Comparison of ENCODE assay signal across 9 cellular contexts in the genomic region with DNA sequence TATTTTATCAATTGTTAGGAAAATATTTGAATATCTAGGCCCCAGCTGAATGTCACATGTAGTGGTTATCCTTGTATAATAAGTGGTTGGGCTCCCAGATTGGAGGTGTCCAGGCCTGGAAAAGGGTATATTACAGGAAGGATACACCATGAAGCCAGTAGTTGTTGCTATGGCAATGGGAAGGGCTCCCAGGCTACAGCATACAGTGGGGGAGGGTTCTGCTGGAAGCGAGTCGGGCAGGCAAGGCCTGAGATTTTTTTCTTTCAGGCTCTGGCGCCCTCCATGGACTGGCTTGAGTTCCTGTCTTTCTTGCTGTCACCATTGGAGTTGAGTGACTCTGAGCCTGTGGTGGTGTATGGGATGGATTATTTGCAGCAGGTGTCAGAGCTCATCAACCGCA. TPM values are rescaled to one million over a fixed set of nuclear protein-coding genes. Genes with fewer than 3 reads are reported as not detected.
DNase-seq lines count a peak whose midpoint lies in the region; ATAC-seq and TF ChIP-seq lines count a peak whose summit lies in the region.
"Had no signal": no experiment of that assay in that cellular context is flagged by ENCODE, and none has a peak within 500 bp of the region (broad histone marks: within the 10 kb centered on the region; RNA-seq: fewer than 3 reads in every experiment).

No MANE protein-coding gene starts in this region.

- TF ChIP-seq RAD21 in liver (IDR thresholded peaks at IDR 0.05), result peak; percentile 73 to 81

- H3K27me3 ChIP-seq in DND-41 (ENCODE audit: insufficient read depth, low read length, poor library complexity), result no peaks in the 10 kb centered on the region
- no peaks in the 10 kb centered on the region; the same call in 1 of the 2 replicates for H3K27me3 ChIP-seq in KMS-11 (ENCODE audit: insufficient read depth, low read depth)
- no peaks in the 10 kb centered on the region for H3K27me3 ChIP-seq in liver (ENCODE audit: control insufficient read depth in 4 of 4, insufficient read depth in 4 of 4, low read length in 3 of 4)
- H3K27me3 ChIP-seq: ovary had no signal

- H3K9ac ChIP-seq in DND-41 (ENCODE audit: low read depth, low read length) (no peak overlapping the region), KMS-11 (no peak overlapping the region), liver (ENCODE audit: low read depth in 1 of 2, low read length in 2 of 2) (no peak overlapping the region)

- H3K27ac ChIP-seq in DND-41 (ENCODE audit: low read length) (no peak overlapping the region), KMS-11 (no peak overlapping the region), liver (ENCODE audit: low read depth in 1 of 2, low read length in 2 of 2) (no peak overlapping the region)
- H3K27ac ChIP-seq: ovary had no signal

- H3K36me3 ChIP-seq in DND-41 (ENCODE audit: insufficient read depth, low read length), result no peaks in the 10 kb centered on the region
- no peaks in the 10 kb centered on the region for H3K36me3 ChIP-seq in KMS-11 (ENCODE audit: insufficient read depth)
- H3K36me3 ChIP-seq in liver (ENCODE audit: control insufficient read depth in 4 of 4, insufficient read depth in 3 of 4, low read depth in 1 of 4, low read length in 3 of 4), result no peaks in the 10 kb centered on the region
- H3K36me3 ChIP-seq: ovary had no signal

- H3K9me3 ChIP-seq in DND-41 (ENCODE audit: insufficient read depth, low read length, severe bottlenecking), result no peaks in the 10 kb centered on the region
- H3K9me3 ChIP-seq in liver (ENCODE audit: control insufficient read depth in 4 of 4, low read length in 3 of 4), result no peaks in the 10 kb centered on the region
- H3K9me3 ChIP-seq: ovary had no signal

- no peak overlapping the region for H3K4me2 ChIP-seq in DND-41 (ENCODE audit: insufficient read depth, low read length)
- no peak overlapping the region for H3K4me2 ChIP-seq in KMS-11

- TF ChIP-seq CTCF in DND-41 (IDR thresholded peaks at IDR 0.05; ENCODE audit: borderline replicate concordance, extremely low read depth, low read length, poor library complexity, severe bottlenecking) (peak; percentile 48), KMS-11 (conservative IDR thresholded peaks at IDR 0.05; ENCODE audit: low read depth, low read length) (peak; percentile 42; the same call in 1 of the 2 replicates), liver (IDR thresholded peaks at IDR 0.05; ENCODE audit: low read depth, low read length, missing input control) (peak; percentile 42)

- H3K4me3 ChIP-seq in DND-41 (ENCODE audit: low read depth in 1 of 2, low read length in 2 of 2) (no peak overlapping the region), KMS-11 (IDR thresholded peaks at IDR 0.05; ENCODE audit: insufficient read depth, low read depth, low read length) (no peak overlapping the region), liver (ENCODE audit: low read depth in 1 of 3, low read length in 3 of 3) (no peak overlapping the region)
- H3K4me3 ChIP-seq: ovary had no signal

- no peaks in the 10 kb centered on the region for H3K79me2 ChIP-seq in DND-41 (ENCODE audit: insufficient read depth, low read length)
- H3K79me2 ChIP-seq in KMS-11 (ENCODE audit: insufficient read depth, low read depth), result no peaks in the 10 kb centered on the region

- no peak overlapping the region for H2AFZ ChIP-seq in DND-41 (ENCODE audit: low read depth, low read length)
- no peak overlapping the region for H2AFZ ChIP-seq in KMS-11 (ENCODE audit: low read depth)

- DNase-seq in DND-41 (peak; percentile 38), OCI-M1 (lab: John Stamatoyannopoulos, UW) (peak; percentile 57), cerebellar cortex (ENCODE audit: low spot score) (peak; percentile 89)

- H3K4me1 ChIP-seq in DND-41 (ENCODE audit: insufficient read depth, low read length), result no peaks in the 10 kb centered on the region
- no peaks in the 10 kb centered on the region for H3K4me1 ChIP-seq in KMS-11 (ENCODE audit: low read depth, poor library complexity, severe bottlenecking)
- H3K4me1 ChIP-seq in liver (ENCODE audit: control insufficient read depth in 4 of 4, insufficient read depth in 4 of 4, low read length in 3 of 4), result no peaks in the 10 kb centered on the region

- peak; percentile 44; the same call in 1 of the 3 replicates for ATAC-seq in DND-41 (ENCODE audit: insufficient read depth, low read depth)
- ATAC-seq in HG02623 (IDR thresholded peaks at IDR 0.05; ENCODE audit: unreplicated experiment), result no peak
- ATAC-seq in GM21447 (IDR thresholded peaks at IDR 0.05; ENCODE audit: unreplicated experiment), result no peak
- no peak for ATAC-seq in HG02763 (IDR thresholded peaks at IDR 0.05; ENCODE audit: unreplicated experiment)

- WGBS in liver, result 22% methylated on average over 4 of the region's 4 CpGs

- no peaks in the 10 kb centered on the region for H4K20me1 ChIP-seq in DND-41 (ENCODE audit: insufficient read depth, low read length)
- no peaks in the 10 kb centered on the region for H4K20me1 ChIP-seq in KMS-11 (ENCODE audit: insufficient read depth)

TF ChIP-seq in liver, 16 proteins besides CTCF, POLR2A, EP300 and RAD21:
- no peak for TF ChIP-seq SP1 (IDR thresholded peaks at IDR 0.05)
- TF ChIP-seq, protein P1, sequence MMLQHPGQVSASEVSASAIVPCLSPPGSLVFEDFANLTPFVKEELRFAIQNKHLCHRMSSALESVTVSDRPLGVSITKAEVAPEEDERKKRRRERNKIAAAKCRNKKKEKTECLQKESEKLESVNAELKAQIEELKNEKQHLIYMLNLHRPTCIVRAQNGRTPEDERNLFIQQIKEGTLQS (IDR thresholded peaks at IDR 0.05), result no peak
- TF ChIP-seq YY1 (IDR thresholded peaks at IDR 0.05), result no peak

RNA-seq across cellular contexts. Expression of a gene that starts 8.9 kb away (rescaled TPM):
- total RNA-seq in liver, result not detected
- not detected for polyA plus RNA-seq in liver
- total RNA-seq: ovary had no signal

RNA-seq across cellular contexts. Expression of a gene that starts 14.3 kb away (rescaled TPM):
- total RNA-seq in liver, result 100 to 1,000 TPM; 200 to 213 TPM
- polyA plus RNA-seq in liver, result 100 to 1,000 TPM in 1 of 2 donors, 10 to 100 TPM in 1; 77.5 to 122 TPM

RNA-seq across cellular contexts. Expression of a gene that starts 23.3 kb away (rescaled TPM):
- not detected for total RNA-seq in liver
- under 1 TPM in 1 of 2 donors, not detected in 1; 0.61 TPM for polyA plus RNA-seq in liver

RNA-seq across cellular contexts. Expression of a gene that starts 29.7 kb away (rescaled TPM):
- total RNA-seq in liver, result 100 to 1,000 TPM; 162 to 329 TPM
- 100 to 1,000 TPM; 140 to 253 TPM for polyA plus RNA-seq in liver

RNA-seq across cellular contexts. Expression of a gene that starts 35.2 kb away (rescaled TPM):
- 10 to 100 TPM in 1 of 2 donors, 1 to 10 TPM in 1; 2.1 to 11.0 TPM for total RNA-seq in liver
- polyA plus RNA-seq in liver, result 10 to 100 TPM; 10.6 to 13.9 TPM

Comparison
In these comparisons a context has a peak if more than half of its experiments do, and no peak if none do; other contexts are left out.
1. DNase-seq: peak in every context shown above with its lines; median percentile 89 in cerebellar cortex; 57 in OCI-M1; 38 in DND-41.